ENCODE assay signal across 8 cellular contexts in the genomic region with DNA sequence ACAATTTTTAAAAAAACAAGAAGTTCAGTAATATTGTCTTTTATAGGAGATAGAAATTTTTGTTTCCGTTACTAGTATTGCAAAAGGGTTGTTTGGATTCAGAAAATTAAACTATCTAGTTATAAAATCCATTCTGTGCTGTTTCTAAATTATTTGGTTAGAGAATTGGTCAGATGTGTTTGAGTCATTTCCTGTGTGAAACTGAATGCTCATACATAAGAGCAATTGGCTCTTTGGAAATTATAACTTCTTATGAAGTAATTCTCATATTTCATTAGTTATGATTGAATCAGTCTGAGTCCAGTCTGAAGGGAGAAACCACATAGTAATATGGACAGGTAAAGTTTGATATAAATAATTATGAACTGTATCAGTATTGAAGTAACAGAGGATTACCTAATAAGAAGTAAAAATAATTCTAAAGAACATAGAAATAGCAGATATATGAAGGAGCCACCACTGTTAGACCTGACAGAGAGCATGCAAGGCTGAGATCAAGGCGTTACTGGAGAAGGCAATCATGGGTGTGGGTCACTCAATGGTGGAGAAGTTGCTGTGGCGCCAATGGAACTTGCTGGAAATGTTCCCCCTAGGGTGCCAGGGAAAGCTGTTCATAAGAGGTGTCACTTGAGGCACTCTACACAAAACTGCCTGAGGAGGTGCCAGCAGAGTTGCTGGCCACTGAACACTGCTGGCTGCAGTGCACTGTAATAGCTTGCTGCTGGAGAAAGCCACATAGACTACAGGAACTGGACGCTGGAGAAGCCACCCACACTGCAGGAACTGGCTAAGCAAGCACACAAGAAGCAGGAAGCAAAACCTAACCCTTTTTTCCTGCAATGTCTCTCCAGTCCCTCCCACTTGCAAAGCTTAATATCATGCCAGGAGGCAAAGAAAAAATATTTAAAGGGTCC. TPM values are rescaled to one million over a fixed set of nuclear protein-coding genes. Genes with fewer than 3 reads are reported as not detected.
DNase-seq lines count a peak whose midpoint lies in the region; ATAC-seq and TF ChIP-seq lines count a peak whose summit lies in the region.

No MANE protein-coding gene starts in this region.

- no peaks in the 10 kb centered on the region for H3K27me3 Mint-ChIP-seq in nephron (ENCODE audit: low read depth)

- no peak for TF ChIP-seq CTCF in nephron (IDR thresholded peaks at IDR 0.05; ENCODE audit: unreplicated experiment in 3 of 3)

- DNase-seq in Daoy (ENCODE audit: low read depth) (peak; percentile 37), MV-4-11 (lab: John Stamatoyannopoulos, UW) (peak; percentile 94), dedifferentiated amniotic fluid mesenchymal stem cell (ENCODE audit: extremely low spot score) (peak; percentile 31), inferior parietal cortex (ENCODE audit: extremely low spot score) (no peak), islet precursor cell (no peak)
- DNase-seq in stimulated activated CD4-positive, alpha-beta T cell treated with anti-CD3 and anti-CD28 coated beads, Interleukin-15, amount 100 ng/mL, for 24 hours, result no peak

- peak; percentile 54 for ATAC-seq in GM21576 (IDR thresholded peaks at IDR 0.05; ENCODE audit: unreplicated experiment)

- peaks cover 26% of the 10 kb centered on the region for H3K4me1 Mint-ChIP-seq in nephron

- peak overlapping the region in 2 of 3 experiments; percentile 45 to 50 for H3K27ac Mint-ChIP-seq in nephron

- no peaks in the 10 kb centered on the region for H3K9me3 Mint-ChIP-seq in nephron

- no peaks in the 10 kb centered on the region for H3K36me3 Mint-ChIP-seq in nephron (ENCODE audit: low read depth)

- H3K4me3 Mint-ChIP-seq in nephron, result no peak overlapping the region

RNA-seq across cellular contexts. Expression of gene FAP, which starts 18.0 kb away (rescaled TPM):
- total RNA-seq in Daoy (2014; rRNA removed; shearing (Covaris generic)), result 6.9 and 10.1 TPM in 2 replicates

RNA-seq across cellular contexts. Expression of gene IFIH1, which starts 57.2 kb away (rescaled TPM):
- 10.6 and 12.1 TPM in 2 replicates for total RNA-seq in Daoy (2014; rRNA removed; shearing (Covaris generic))

Comparison
In these comparisons a context has a peak if more than half of its experiments do, and no peak if none do; other contexts are left out.
1. DNase-seq: peak in Daoy (single experiment), MV-4-11 (single experiment) and dedifferentiated amniotic fluid mesenchymal stem cell (single experiment); none in inferior parietal cortex (single experiment), stimulated activated CD4-positive, alpha-beta T cell treated with anti-CD3 and anti-CD28 coated beads, Interleukin-15, amount 100 ng/mL, for 24 hours (single experiment) and islet precursor cell (single experiment).